ENCODE assay signal across 1 cellular context in the genomic region with DNA sequence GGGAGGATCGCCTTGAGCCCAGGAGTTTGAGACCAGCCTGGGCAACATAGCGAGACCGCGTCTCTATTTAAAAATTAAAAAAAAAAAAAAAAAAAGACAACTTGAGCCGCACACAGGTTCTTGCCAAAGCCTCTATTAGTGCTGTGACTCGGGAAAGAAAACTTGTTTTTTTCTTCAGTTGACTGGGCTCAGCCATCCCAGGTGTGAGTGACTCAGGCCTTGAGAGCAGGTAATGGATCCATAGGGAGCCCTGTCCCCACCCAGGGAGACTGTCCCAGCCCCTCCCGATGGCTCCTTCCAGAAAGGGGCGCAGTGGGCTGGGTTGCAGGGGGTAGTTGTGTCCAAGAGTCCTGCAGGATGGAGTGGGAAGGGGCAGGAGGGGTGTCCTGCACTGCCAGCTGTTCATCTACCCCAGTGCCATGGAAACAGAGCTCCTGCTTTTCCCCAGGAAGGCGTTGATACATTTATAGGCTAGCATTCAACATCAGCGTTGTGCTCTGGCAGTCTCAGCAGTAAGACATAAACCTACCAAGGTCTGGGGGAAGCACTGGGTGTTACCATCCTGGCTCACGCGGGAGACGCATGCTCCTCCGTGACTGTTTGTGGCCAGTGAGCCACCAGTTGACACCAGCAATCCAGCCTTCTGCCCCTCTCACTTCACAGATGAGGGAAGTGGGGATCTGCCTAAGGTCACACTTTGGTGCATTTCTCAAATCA.
TF ChIP-seq lines count a peak whose summit lies in the region.

No MANE protein-coding gene starts in this region.

TF ChIP-seq in WTC11, 78 proteins besides CTCF, POLR2A, EP300 and RAD21 (continued from another document):
- TF ChIP-seq, protein P1, sequence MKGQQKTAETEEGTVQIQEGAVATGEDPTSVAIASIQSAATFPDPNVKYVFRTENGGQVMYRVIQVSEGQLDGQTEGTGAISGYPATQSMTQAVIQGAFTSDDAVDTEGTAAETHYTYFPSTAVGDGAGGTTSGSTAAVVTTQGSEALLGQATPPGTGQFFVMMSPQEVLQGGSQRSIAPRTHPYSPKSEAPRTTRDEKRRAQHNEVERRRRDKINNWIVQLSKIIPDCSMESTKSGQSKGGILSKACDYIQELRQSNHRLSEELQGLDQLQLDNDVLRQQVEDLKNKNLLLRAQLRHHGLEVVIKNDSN (CRISPR knock-in tag; IDR thresholded peaks at IDR 0.05), result no peak
- TF ChIP-seq FOXP1 (CRISPR knock-in tag; IDR thresholded peaks at IDR 0.05; ENCODE audit: borderline replicate concordance) (no peak), GABPB1 (CRISPR knock-in tag; IDR thresholded peaks at IDR 0.05) (no peak), IRF2 (CRISPR knock-in tag; IDR thresholded peaks at IDR 0.05; ENCODE audit: borderline replicate concordance, low read depth) (no peak), NFYB (CRISPR knock-in tag; conservative IDR thresholded peaks at IDR 0.05; ENCODE audit: low read depth) (no peak), TEAD4 (CRISPR knock-in tag; IDR thresholded peaks at IDR 0.05) (no peak), ZBTB21 (CRISPR knock-in tag; IDR thresholded peaks at IDR 0.05; ENCODE audit: borderline replicate concordance) (no peak), EMX1 (CRISPR knock-in tag; IDR thresholded peaks at IDR 0.05) (no peak), NR3C1 (CRISPR knock-in tag; conservative IDR thresholded peaks at IDR 0.05; ENCODE audit: low read depth) (no peak)
